13 cellular contexts compared by ENCODE assay signal in the genomic region with DNA sequence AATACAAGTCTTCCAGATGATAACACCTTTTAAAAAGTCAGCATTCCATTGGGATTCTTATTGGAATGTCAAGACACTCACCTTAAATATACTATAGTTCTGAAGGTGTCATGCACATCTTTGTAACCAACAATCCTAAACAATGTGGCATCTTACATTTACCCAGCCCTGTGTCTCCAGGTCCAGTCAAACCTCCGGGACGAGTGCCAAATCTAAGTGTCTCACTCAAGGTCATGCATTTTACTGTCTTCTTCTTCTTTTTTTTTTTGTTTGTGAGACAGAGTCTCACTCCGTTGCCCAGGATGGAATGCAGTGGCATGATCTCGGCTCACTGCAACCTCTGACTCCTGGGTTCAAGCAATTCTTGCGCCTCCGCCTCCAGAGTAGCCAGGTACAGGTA.
DNase-seq lines count a peak whose midpoint lies in the region; ATAC-seq and TF ChIP-seq lines count a peak whose summit lies in the region.
"Had no signal": no experiment of that assay in that cellular context is flagged by ENCODE, and none has a peak within 500 bp of the region (broad histone marks: within the 10 kb centered on the region; RNA-seq: fewer than 3 reads in every experiment).

No MANE protein-coding gene starts in this region.

- H3K9me2 ChIP-seq in GM23248 (ENCODE audit: insufficient read depth) (no peaks in the 10 kb centered on the region), PC-3 (replicated peaks; ENCODE audit: low read length) (no peaks in the 10 kb centered on the region)

- intact Hi-C loops in PC-3 (cut with micrococcal nuclease) = no loop called here
- intact Hi-C loops in testis (cut with DNase I; ENCODE audit: low total_unique reads) = no loop called here

- H3K4me2 ChIP-seq in GM23248 (ENCODE audit: unreplicated experiment) (no peak overlapping the region), PC-3 (ENCODE audit: low read length) (no peak overlapping the region)

- CTCF ChIA-PET in PC-3 (lab: Charles Lee) = no interaction called here

- H4K20me1 ChIP-seq in GM23248 (ENCODE audit: insufficient read depth) (no peaks in the 10 kb centered on the region), PC-3 (ENCODE audit: low read length) (no peaks in the 10 kb centered on the region)

- H3K4me3 ChIP-seq in GM23248 = no peak overlapping the region
- no peak overlapping the region for H3K4me3 ChIP-seq in PC-3 (ENCODE audit: low read length)
- H3K4me3 ChIP-seq in testis = no peak overlapping the region

- DNase-seq in Daoy (ENCODE audit: low read depth) (peak; percentile 23), GM23248 (peak; percentile 50), PC-3 (peak; percentile 15), testis (peak; percentile 50), HuH-7 (ENCODE audit: low spot score) (no peak), Kasumi-1 (lab: John Stamatoyannopoulos, UW) (no peak)
- DNase-seq: Caco-2; CD8-positive, alpha-beta memory T cell; DMS53; IMR-90; KBM-7 had no signal

- no TSS peak for BruUV-seq in PC-3 (replicated peaks; lab: Mats Ljungman, UMichigan)

- H3K79me2 ChIP-seq in GM23248 (ENCODE audit: insufficient read depth) (no peaks in the 10 kb centered on the region), PC-3 (ENCODE audit: low read length) (no peaks in the 10 kb centered on the region)

- H2AFZ ChIP-seq in GM23248 (no peak overlapping the region), PC-3 (ENCODE audit: low read length) (no peak overlapping the region)

- H3K27me3 ChIP-seq in GM23248 (replicated peaks; ENCODE audit: insufficient read depth) = no peaks in the 10 kb centered on the region
- H3K27me3 ChIP-seq in PC-3 (ENCODE audit: low read length) = peaks cover 34% of the 10 kb centered on the region
- no peaks in the 10 kb centered on the region for H3K27me3 ChIP-seq in testis

- no peaks in the 10 kb centered on the region for H3F3A ChIP-seq in GM23248 (ENCODE audit: insufficient read depth)
- no peaks in the 10 kb centered on the region for H3F3A ChIP-seq in PC-3 (ENCODE audit: low read length, unreplicated experiment)

- WGBS in GM23248 (ENCODE audit: low coverage in 1 of 2, low lambda C conversion rate in 2 of 2, missing lambda C conversion rate in 2 of 2), 2 experiments = 37 to 41% methylated on average over 6 of the region's 6 CpGs
- WGBS in testis, 2 donors = 45 to 55% methylated on average over 6 of the region's 6 CpGs

- H3K9ac ChIP-seq in GM23248 = no peak overlapping the region
- H3K9ac ChIP-seq in PC-3 (ENCODE audit: low read length) = no peak overlapping the region

- H3K4me1 ChIP-seq in GM23248 (ENCODE audit: insufficient read depth) (peaks cover 9% of the 10 kb centered on the region; the same call in 1 of the 2 replicates), PC-3 (ENCODE audit: insufficient read depth, low read length) (no peaks in the 10 kb centered on the region), testis (no peaks in the 10 kb centered on the region)
- H3K4me1 ChIP-seq: Caco-2 had no signal

- H3K27ac ChIP-seq in GM23248 = no peak overlapping the region
- no peak overlapping the region for H3K27ac ChIP-seq in PC-3 (ENCODE audit: low read length)
- H3K27ac ChIP-seq in testis = no peak overlapping the region

- no peaks in the 10 kb centered on the region for H3K36me3 ChIP-seq in GM23248 (ENCODE audit: low read depth)
- H3K36me3 ChIP-seq in PC-3 (ENCODE audit: low read depth, low read length) = no peaks in the 10 kb centered on the region
- H3K36me3 ChIP-seq in testis (ENCODE audit: low read depth, missing control alignments) = no peaks in the 10 kb centered on the region

- ATAC-seq in PC-3 (no peak), GM18858 (IDR thresholded peaks at IDR 0.05; ENCODE audit: unreplicated experiment) (no peak)
- ATAC-seq: HCT116 had no signal

- no peak for TF ChIP-seq POLR2A in testis (IDR thresholded peaks at IDR 0.05)

- in situ Hi-C loops in GM23248 (cut with MboI) = no loop called here

- POLR2A ChIA-PET in PC-3 (lab: Charles Lee; ENCODE audit: unreplicated experiment) = no interaction called here

- H3K9me3 ChIP-seq in GM23248 (ENCODE audit: low read depth) = no peaks in the 10 kb centered on the region
- no peaks in the 10 kb centered on the region for H3K9me3 ChIP-seq in PC-3 (ENCODE audit: low read length)
- no peaks in the 10 kb centered on the region for H3K9me3 ChIP-seq in testis
- H3K9me3 ChIP-seq: Caco-2 had no signal

- TF ChIP-seq CTCF in PC-3 (conservative IDR thresholded peaks at IDR 0.05; ENCODE audit: low read depth, low read length) (no peak), testis (IDR thresholded peaks at IDR 0.05) (no peak)

Comparison
In these comparisons a context has a peak if more than half of its experiments do, and no peak if none do; other contexts are left out.
1. DNase-seq: peak in Daoy (single experiment), GM23248 (single experiment), PC-3 (single experiment) and testis (single experiment); none in HuH-7 (single experiment) and Kasumi-1 (0 of 2).